Comparison of ENCODE assay signal across 2 cellular contexts in the genomic region with DNA sequence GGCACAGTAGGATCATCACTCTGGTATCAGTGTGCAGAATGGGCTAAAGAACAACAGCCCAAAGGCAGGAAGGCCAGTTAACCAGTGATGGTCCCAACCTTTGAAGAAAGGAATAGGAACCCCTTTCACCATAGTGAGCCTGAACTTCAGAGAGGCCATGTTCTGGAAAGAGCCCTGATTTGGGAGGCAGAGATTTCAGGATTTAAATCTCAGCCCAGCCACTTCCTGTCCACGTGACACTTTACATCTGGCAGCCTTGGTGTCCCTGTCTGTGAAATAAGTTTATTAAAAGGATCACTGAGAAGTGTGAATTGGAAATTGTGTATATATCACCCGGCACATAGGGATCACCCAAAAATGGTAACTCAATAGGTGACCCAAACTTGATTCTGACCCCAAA.
TF ChIP-seq lines count a peak whose summit lies in the region.

No MANE protein-coding gene starts in this region.

TF ChIP-seq in IMR-90, 13 proteins besides CTCF, POLR2A, EP300 and RAD21:
- no peak for TF ChIP-seq BHLHE40 (IDR thresholded peaks at IDR 0.05; ENCODE audit: low read depth, low read length)
- TF ChIP-seq, protein P1, sequence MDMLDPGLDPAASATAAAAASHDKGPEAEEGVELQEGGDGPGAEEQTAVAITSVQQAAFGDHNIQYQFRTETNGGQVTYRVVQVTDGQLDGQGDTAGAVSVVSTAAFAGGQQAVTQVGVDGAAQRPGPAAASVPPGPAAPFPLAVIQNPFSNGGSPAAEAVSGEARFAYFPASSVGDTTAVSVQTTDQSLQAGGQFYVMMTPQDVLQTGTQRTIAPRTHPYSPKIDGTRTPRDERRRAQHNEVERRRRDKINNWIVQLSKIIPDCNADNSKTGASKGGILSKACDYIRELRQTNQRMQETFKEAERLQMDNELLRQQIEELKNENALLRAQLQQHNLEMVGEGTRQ (IDR thresholded peaks at IDR 0.05; ENCODE audit: low read depth, low read length) = peak; percentile 17; the same call in 1 of the 2 replicates

TF ChIP-seq in K562, 482 proteins besides CTCF, POLR2A, EP300 and RAD21:
- TF ChIP-seq ZNF584 (CRISPR knock-in tag; IDR thresholded peaks at IDR 0.05; ENCODE audit: low read depth) (no peak), HDAC2 (IDR thresholded peaks at IDR 0.05) (peak; percentile 69), ZNF444 (CRISPR knock-in tag; IDR thresholded peaks at IDR 0.05) (no peak), XRCC3 (IDR thresholded peaks at IDR 0.05) (no peak), HDAC3 (IDR thresholded peaks at IDR 0.05; ENCODE audit: borderline replicate concordance, partially characterized antibody) (no peak), ZNF133 (CRISPR knock-in tag; IDR thresholded peaks at IDR 0.05) (no peak), GABPB2 (CRISPR knock-in tag; conservative IDR thresholded peaks at IDR 0.05) (no peak), ZNF76 (CRISPR knock-in tag; IDR thresholded peaks at IDR 0.05; ENCODE audit: borderline replicate concordance) (no peak), STAT5A (IDR thresholded peaks at IDR 0.05; ENCODE audit: borderline replicate concordance, low read length) (no peak), ZNF354B (CRISPR knock-in tag; IDR thresholded peaks at IDR 0.05) (no peak), PURB (CRISPR knock-in tag; IDR thresholded peaks at IDR 0.05; ENCODE audit: low read depth) (no peak), RCOR1 (IDR thresholded peaks at IDR 0.05; ENCODE audit: borderline replicate concordance in 1 of 2, low read depth in 2 of 2, low read length in 2 of 2) (peak in 1 of 2 experiments; percentile 55; a peak in 1 of 4 replicates), SUPT5H (IDR thresholded peaks at IDR 0.05) (no peak), BRCA1 (IDR thresholded peaks at IDR 0.05) (no peak), BRCA1 (CRISPR knock-in tag; IDR thresholded peaks at IDR 0.05) (no peak), HDAC1 (IDR thresholded peaks at IDR 0.05) (peak in 1 of 2 experiments; percentile 75; a peak in 1 of 4 replicates), SMAD3 (CRISPR knock-in tag; conservative IDR thresholded peaks at IDR 0.05) (no peak), KDM1A (IDR thresholded peaks at IDR 0.05) (peak; percentile 94 to 97), ZNF699 (CRISPR knock-in tag; IDR thresholded peaks at IDR 0.05; ENCODE audit: insufficient replicate concordance) (no peak)
- TF ChIP-seq, protein P2, sequence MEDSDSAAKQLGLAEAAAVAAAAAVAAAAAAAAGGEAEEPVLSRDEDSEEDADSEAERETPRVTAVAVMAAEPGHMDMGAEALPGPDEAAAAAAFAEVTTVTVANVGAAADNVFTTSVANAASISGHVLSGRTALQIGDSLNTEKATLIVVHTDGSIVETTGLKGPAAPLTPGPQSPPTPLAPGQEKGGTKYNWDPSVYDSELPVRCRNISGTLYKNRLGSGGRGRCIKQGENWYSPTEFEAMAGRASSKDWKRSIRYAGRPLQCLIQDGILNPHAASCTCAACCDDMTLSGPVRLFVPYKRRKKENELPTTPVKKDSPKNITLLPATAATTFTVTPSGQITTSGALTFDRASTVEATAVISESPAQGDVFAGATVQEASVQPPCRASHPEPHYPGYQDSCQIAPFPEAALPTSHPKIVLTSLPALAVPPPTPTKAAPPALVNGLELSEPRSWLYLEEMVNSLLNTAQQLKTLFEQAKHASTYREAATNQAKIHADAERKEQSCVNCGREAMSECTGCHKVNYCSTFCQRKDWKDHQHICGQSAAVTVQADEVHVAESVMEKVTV (CRISPR knock-in tag; IDR thresholded peaks at IDR 0.05) = no peak
- TF ChIP-seq, protein P3, sequence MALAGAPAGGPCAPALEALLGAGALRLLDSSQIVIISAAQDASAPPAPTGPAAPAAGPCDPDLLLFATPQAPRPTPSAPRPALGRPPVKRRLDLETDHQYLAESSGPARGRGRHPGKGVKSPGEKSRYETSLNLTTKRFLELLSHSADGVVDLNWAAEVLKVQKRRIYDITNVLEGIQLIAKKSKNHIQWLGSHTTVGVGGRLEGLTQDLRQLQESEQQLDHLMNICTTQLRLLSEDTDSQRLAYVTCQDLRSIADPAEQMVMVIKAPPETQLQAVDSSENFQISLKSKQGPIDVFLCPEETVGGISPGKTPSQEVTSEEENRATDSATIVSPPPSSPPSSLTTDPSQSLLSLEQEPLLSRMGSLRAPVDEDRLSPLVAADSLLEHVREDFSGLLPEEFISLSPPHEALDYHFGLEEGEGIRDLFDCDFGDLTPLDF (CRISPR knock-in tag; IDR thresholded peaks at IDR 0.05) = no peak
- TF ChIP-seq, protein P4, sequence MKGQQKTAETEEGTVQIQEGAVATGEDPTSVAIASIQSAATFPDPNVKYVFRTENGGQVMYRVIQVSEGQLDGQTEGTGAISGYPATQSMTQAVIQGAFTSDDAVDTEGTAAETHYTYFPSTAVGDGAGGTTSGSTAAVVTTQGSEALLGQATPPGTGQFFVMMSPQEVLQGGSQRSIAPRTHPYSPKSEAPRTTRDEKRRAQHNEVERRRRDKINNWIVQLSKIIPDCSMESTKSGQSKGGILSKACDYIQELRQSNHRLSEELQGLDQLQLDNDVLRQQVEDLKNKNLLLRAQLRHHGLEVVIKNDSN (CRISPR knock-in tag; IDR thresholded peaks at IDR 0.05) = peak; percentile 48
- TF ChIP-seq, protein P1 (CRISPR knock-in tag; IDR thresholded peaks at IDR 0.05) = peak; percentile 27
